ENCODE assay signal across 8 cellular contexts in the genomic region with DNA sequence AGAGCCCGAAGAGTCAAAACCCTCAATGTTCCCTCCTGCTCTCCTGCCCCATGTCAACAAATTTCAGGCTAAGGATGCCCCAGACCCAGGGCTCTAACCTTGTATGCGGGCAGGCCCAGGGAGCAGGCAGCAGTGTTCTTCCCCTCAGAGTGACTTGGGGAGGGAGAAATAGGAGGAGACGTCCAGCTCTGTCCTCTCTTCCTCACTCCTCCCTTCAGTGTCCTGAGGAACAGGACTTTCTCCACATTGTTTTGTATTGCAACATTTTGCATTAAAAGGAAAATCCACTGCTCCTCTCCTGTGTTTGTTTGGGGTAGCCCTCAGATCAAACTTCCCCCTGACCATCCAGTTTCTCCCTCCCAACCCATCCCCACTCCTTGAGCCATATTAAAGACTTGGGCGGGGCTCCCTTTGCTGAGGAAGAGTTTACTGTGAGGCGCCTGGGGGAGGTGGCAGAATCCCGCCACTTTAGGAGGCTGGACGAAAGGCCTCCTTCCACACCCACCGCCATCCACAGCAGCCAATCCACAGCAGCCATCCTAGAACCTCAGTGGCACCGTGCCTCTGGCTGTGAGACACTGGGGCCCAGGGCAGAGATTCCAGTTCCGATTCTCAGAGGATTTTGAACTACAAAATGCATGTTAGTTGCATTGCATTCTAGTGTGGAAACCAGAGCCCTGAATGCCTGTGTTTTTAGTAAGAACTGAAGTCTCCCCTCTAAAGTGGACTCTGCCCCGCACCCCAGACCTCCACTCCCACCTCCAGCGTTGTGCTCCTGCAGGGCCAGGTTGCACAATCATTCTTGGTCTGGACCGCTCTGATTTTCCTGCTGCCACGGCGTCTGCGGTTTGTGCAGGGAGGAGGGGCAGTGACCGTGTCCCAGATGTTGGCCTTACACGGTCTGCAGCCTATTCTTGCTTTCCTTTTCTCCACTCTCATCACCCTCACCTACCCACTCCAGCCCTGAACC. TPM values are rescaled to one million over a fixed set of nuclear protein-coding genes. Genes with fewer than 3 reads are reported as not detected.
A peak's percentile ranks its signal among the peaks of the same experiment; 100 is the strongest.
DNase-seq lines count a peak whose midpoint lies in the region; ATAC-seq, FAIRE-seq and TF ChIP-seq lines count a peak whose summit lies in the region.

No MANE protein-coding gene starts in this region.

- H3K36me3 ChIP-seq in astrocyte (ENCODE audit: insufficient read depth, low read length), result no peaks in the 10 kb centered on the region
- no peaks in the 10 kb centered on the region for H3K36me3 ChIP-seq in kidney (ENCODE audit: control insufficient read depth in 1 of 2, insufficient read depth in 2 of 2, low read length in 2 of 2)
- H3K36me3 ChIP-seq in subcutaneous abdominal adipose tissue (ENCODE audit: control insufficient read depth in 5 of 5, insufficient read depth in 5 of 5, low read length in 5 of 5), result no peaks in the 10 kb centered on the region

- peaks cover 2% of the 10 kb centered on the region for H3K9me3 Mint-ChIP-seq in astrocyte (ENCODE audit: unreplicated experiment)

- no peak overlapping the region for H2AFZ ChIP-seq in astrocyte (ENCODE audit: low read depth, low read length)

- peaks cover 38% of the 10 kb centered on the region for H3K4me1 ChIP-seq in astrocyte (ENCODE audit: insufficient read depth, low read length)
- peaks cover 4 to 22% of the 10 kb centered on the region in 2 donors for H3K4me1 ChIP-seq in kidney (ENCODE audit: control insufficient read depth in 1 of 2, insufficient read depth in 1 of 2, low read depth in 1 of 2, low read length in 2 of 2)
- H3K4me1 ChIP-seq in subcutaneous abdominal adipose tissue (ENCODE audit: control insufficient read depth in 5 of 5, insufficient read depth in 5 of 5, low read length in 5 of 5), result peaks cover 20 to 62% (median 61%) of the 10 kb centered on the region in 5 donors

- no peaks in the 10 kb centered on the region for H3K79me2 ChIP-seq in astrocyte (ENCODE audit: insufficient read depth, low read length)

- intact Hi-C loops in kidney (cut with DNase I), result no loop called here

- no peak overlapping the region for H3K9ac ChIP-seq in astrocyte (ENCODE audit: low read length)
- no peak overlapping the region for H3K9ac ChIP-seq in kidney (ENCODE audit: low read length in 2 of 2)
- H3K9ac ChIP-seq in subcutaneous abdominal adipose tissue (ENCODE audit: low read length in 5 of 5), result peak overlapping the region in 2 of 5 donors; percentile 15 to 27

- peaks cover 4% of the 10 kb centered on the region for H3K27me3 Mint-ChIP-seq in astrocyte (ENCODE audit: low read depth, unreplicated experiment)

- H3K27ac ChIP-seq in astrocyte (ENCODE audit: low read depth, low read length), result no peak overlapping the region
- no peak overlapping the region for H3K27ac ChIP-seq in kidney (ENCODE audit: low read depth in 2 of 2, low read length in 2 of 2)
- no peak overlapping the region for H3K27ac ChIP-seq in subcutaneous abdominal adipose tissue (ENCODE audit: low read depth, low read length)

- peaks cover 11% of the 10 kb centered on the region for H3K36me3 Mint-ChIP-seq in astrocyte (ENCODE audit: low read depth, unreplicated experiment)

- H3K9me3 ChIP-seq in astrocyte (ENCODE audit: insufficient read depth, low read depth, low read length) (no peaks in the 10 kb centered on the region), kidney (ENCODE audit: control insufficient read depth in 1 of 2, low read length in 2 of 2) (no peaks in the 10 kb centered on the region), subcutaneous abdominal adipose tissue (ENCODE audit: control insufficient read depth in 5 of 5, low read length in 5 of 5) (no peaks in the 10 kb centered on the region)

- peak overlapping the region; percentile 73 for H3K4me2 ChIP-seq in astrocyte (ENCODE audit: low read length)

- H3K27me3 ChIP-seq in astrocyte (ENCODE audit: insufficient read depth, low read length), result no peaks in the 10 kb centered on the region
- no peaks in the 10 kb centered on the region for H3K27me3 ChIP-seq in subcutaneous abdominal adipose tissue (ENCODE audit: control insufficient read depth in 5 of 5, insufficient read depth in 4 of 5, low read length in 5 of 5)

- no peak overlapping the region for H3K4me3 Mint-ChIP-seq in astrocyte (ENCODE audit: unreplicated experiment)

- no peak overlapping the region for H3K27ac Mint-ChIP-seq in astrocyte (ENCODE audit: unreplicated experiment)

- H3K4me1 Mint-ChIP-seq in astrocyte (ENCODE audit: low read depth, unreplicated experiment), result peaks cover 35% of the 10 kb centered on the region

- FAIRE-seq in astrocyte (lab: Jason Lieb, UNC) (no peak), kidney (lab: Jason Lieb, UNC) (no peak)

- peak overlapping the region; percentile 7 for H3K4me3 ChIP-seq in astrocyte (ENCODE audit: insufficient read depth, low read depth, low read length)
- peak overlapping the region; percentile 17 to 42 for H3K4me3 ChIP-seq in kidney (ENCODE audit: low read length in 2 of 2)
- H3K4me3 ChIP-seq in subcutaneous abdominal adipose tissue (ENCODE audit: low read depth in 1 of 5, low read length in 5 of 5), result peak overlapping the region; percentile 46 to 68 (median 61)

- H4K20me1 ChIP-seq in astrocyte (ENCODE audit: insufficient read depth, low read length), result no peaks in the 10 kb centered on the region

- TF ChIP-seq CTCF in astrocyte (IDR thresholded peaks at IDR 0.05; ENCODE audit: insufficient read depth, low read depth, low read length) (no peak), kidney (IDR thresholded peaks at IDR 0.05; ENCODE audit: borderline replicate concordance, extremely low read depth, insufficient read depth) (no peak)

- peak; percentile 45 for ATAC-seq in HG02642 (IDR thresholded peaks at IDR 0.05; ENCODE audit: poor library complexity, unreplicated experiment)
- no peak for ATAC-seq in HG02759 (IDR thresholded peaks at IDR 0.05; ENCODE audit: unreplicated experiment)
- no peak for ATAC-seq in GM19324 (IDR thresholded peaks at IDR 0.05; ENCODE audit: low FRiP score, unreplicated experiment)

- DNase-seq in astrocyte (ENCODE audit: low read depth) (peak; percentile 73), kidney (no peak), GM19240 (ENCODE audit: insufficient read length, low spot score) (no peak), DMS79 (lab: John Stamatoyannopoulos, UW) (no peak)

RNA-seq across cellular contexts. Expression of gene OLFML3, which starts 3.0 kb away (rescaled TPM):
- total RNA-seq in astrocyte (23.2 and 26.7 TPM in 2 replicates), kidney (13.5 TPM)
- polyA plus RNA-seq in kidney (ENCODE audit: insufficient read depth, low read depth, low replicate concordance), result 22.9 TPM

RNA-seq across cellular contexts. Expression of gene HIPK1, which starts 53.1 kb away (rescaled TPM):
- total RNA-seq in astrocyte, result 54.0 and 55.4 TPM in 2 replicates
- total RNA-seq in kidney, result 65.0 TPM
- polyA plus RNA-seq in kidney (ENCODE audit: insufficient read depth, low read depth, low replicate concordance), result 8.4 TPM

Comparison
In these comparisons a context has a peak if more than half of its experiments do, and no peak if none do; other contexts are left out.
1. H3K4me3 ChIP-seq: peak in every context shown above with its lines; median percentile 61 in subcutaneous abdominal adipose tissue; 30 in kidney; 7 in astrocyte.